27 cellular contexts compared by ENCODE assay signal in the genomic region with DNA sequence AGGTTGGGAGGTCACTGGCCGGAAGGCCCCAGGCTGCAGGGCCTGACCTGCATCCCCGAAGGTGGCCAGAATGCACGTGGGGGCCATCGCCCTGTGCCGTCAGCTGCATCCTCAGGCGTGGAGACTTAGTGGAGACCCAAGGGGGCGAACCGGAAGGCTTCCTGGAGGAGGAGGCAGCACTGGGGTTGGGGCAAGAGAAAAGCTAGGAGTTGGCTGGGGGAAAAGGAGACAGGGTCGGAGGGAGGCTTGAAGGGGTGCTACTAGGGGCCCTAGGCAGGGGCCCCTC. TPM values are rescaled to one million over a fixed set of nuclear protein-coding genes. Genes with fewer than 3 reads are reported as not detected.
"Had no signal": no experiment of that assay in that cellular context is flagged by ENCODE, and none has a peak within 500 bp of the region (broad histone marks: within the 10 kb centered on the region; RNA-seq: fewer than 3 reads in every experiment).

No MANE protein-coding gene starts in this region.

- H3K36me3 Mint-ChIP-seq: activated naive CD8-positive, alpha-beta T cell; naive B cell had no signal

- H3K4me1 Mint-ChIP-seq: activated T-helper 17 cell treated with anti-CD3 and anti-CD28 coated beads, Interleukin-2, amount 50 U/mL, for 72 hours had no signal

- H3K27me3 Mint-ChIP-seq: activated naive CD8-positive, alpha-beta T cell; activated T-cell treated with anti-CD3 and anti-CD28 coated beads, Interleukin-2, amount 50 U/mL, for 24 hours; activated T-helper 17 cell treated with anti-CD3 and anti-CD28 coated beads, Interleukin-2, amount 50 U/mL, for 72 hours; naive B cell had no signal

- H3K4me3 Mint-ChIP-seq: activated naive CD8-positive, alpha-beta T cell; activated T-cell treated with anti-CD3 and anti-CD28 coated beads, Interleukin-2, amount 50 U/mL, for 24 hours; activated T-helper 17 cell treated with anti-CD3 and anti-CD28 coated beads, Interleukin-2, amount 50 U/mL, for 72 hours; WTC11 had no signal

- H3K27ac ChIP-seq: adrenal gland, ascending aorta, brain microvascular endothelial cell, heart right ventricle, pancreas, psoas muscle, right atrium auricular region had no signal

- H3K4me3 ChIP-seq: adrenal gland, ascending aorta, heart right ventricle, pancreas, psoas muscle, right atrium auricular region had no signal

- H3K27ac Mint-ChIP-seq: activated naive CD8-positive, alpha-beta T cell; activated T-cell treated with anti-CD3 and anti-CD28 coated beads, Interleukin-2, amount 50 U/mL, for 24 hours; activated T-helper 17 cell treated with anti-CD3 and anti-CD28 coated beads, Interleukin-2, amount 50 U/mL, for 72 hours; WTC11 had no signal

- H3K9me3 ChIP-seq: adrenal gland, ascending aorta, heart right ventricle, pancreas, psoas muscle, right atrium auricular region had no signal

- H3K27me3 ChIP-seq: adrenal gland, ascending aorta, brain microvascular endothelial cell, heart right ventricle, pancreas, right atrium auricular region had no signal

- H3K9me3 Mint-ChIP-seq: activated T-cell treated with anti-CD3 and anti-CD28 coated beads, Interleukin-2, amount 50 U/mL, for 24 hours; activated T-helper 17 cell treated with anti-CD3 and anti-CD28 coated beads, Interleukin-2, amount 50 U/mL, for 72 hours; naive B cell; WTC11 had no signal

- DNase-seq: activated CD4-positive, alpha-beta T cell treated with anti-CD3 and anti-CD28 coated beads, Interleukin-2, amount 50 U/mL, for 4 hours; activated CD8-positive, alpha-beta memory T cell treated with anti-CD3 and anti-CD28 coated beads for 24 hours; activated CD8-positive, alpha-beta memory T cell treated with anti-CD3 and anti-CD28 coated beads, Interleukin-2, amount 50 U/mL, for 4 hours; activated naive CD4-positive, alpha-beta T cell; activated T-cell treated with anti-CD3 and anti-CD28 coated beads, Interleukin-2, amount 50 U/mL, for 24 hours; adrenal gland; brain microvascular endothelial cell; central memory CD4-positive, alpha-beta T cell; dermis blood vessel endothelial cell; effector CD8-positive, alpha-beta T cell; erythroblast; foreskin fibroblast; heart right ventricle; islet precursor cell; left colon; mesendoderm; naive B cell; pancreas; psoas muscle; stimulated activated CD4-positive, alpha-beta T cell treated with anti-CD3 and anti-CD28 coated beads, Interleukin-4, amount 100 ng/mL, for 4 hours; stimulated activated naive CD8-positive, alpha-beta T cell treated with anti-CD3 and anti-CD28 coated beads, Interleukin-15, Interleukin-2, amounts not matched to agents 100 U/mL and 50 U/mL, for 24 hours; T1000 had no signal

- H3K4me1 ChIP-seq: adrenal gland, pancreas had no signal

RNA-seq across cellular contexts. Expression of a gene that starts 10.8 kb away (rescaled TPM):
- total RNA-seq: ascending aorta, psoas muscle had no signal

RNA-seq across cellular contexts. Expression of a gene that starts 12.0 kb away (rescaled TPM):
- total RNA-seq: ascending aorta had no signal
